Comparison of ENCODE assay signal across 7 cellular contexts in the genomic region with DNA sequence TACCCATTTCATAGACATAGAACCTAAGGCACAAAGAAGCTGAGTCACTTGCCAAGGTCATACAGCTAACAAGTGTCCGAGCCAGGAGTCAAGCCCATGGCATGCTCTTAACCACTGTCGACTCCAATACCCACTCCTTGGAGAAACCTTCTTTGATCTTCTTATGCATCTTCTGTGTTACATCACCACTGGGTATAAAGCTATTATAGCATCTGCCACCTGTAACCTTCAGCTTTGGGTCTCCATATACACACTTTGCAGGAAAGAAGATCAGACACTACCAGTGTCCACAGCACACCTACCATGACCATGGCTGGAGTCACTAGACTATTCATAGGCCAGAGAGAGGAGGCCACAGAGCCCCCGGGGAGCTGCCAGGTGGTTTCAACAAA.
"Had no signal": no experiment of that assay in that cellular context is flagged by ENCODE, and none has a peak within 500 bp of the region (broad histone marks: within the 10 kb centered on the region; RNA-seq: fewer than 3 reads in every experiment).

No MANE protein-coding gene starts in this region.

- H3K4me3 ChIP-seq: GM23248, HAP-1 had no signal

- DNase-seq: GOT3, IMR-90, KBM-7 had no signal

- H3K27ac ChIP-seq: GM23248, HL-60 had no signal

- H3K9me3 ChIP-seq: HAP-1 had no signal

- ATAC-seq: HCT116 had no signal

- H3K36me3 ChIP-seq: HAP-1 had no signal
